Comparison of ENCODE assay signal across 1 cellular context in the genomic region with DNA sequence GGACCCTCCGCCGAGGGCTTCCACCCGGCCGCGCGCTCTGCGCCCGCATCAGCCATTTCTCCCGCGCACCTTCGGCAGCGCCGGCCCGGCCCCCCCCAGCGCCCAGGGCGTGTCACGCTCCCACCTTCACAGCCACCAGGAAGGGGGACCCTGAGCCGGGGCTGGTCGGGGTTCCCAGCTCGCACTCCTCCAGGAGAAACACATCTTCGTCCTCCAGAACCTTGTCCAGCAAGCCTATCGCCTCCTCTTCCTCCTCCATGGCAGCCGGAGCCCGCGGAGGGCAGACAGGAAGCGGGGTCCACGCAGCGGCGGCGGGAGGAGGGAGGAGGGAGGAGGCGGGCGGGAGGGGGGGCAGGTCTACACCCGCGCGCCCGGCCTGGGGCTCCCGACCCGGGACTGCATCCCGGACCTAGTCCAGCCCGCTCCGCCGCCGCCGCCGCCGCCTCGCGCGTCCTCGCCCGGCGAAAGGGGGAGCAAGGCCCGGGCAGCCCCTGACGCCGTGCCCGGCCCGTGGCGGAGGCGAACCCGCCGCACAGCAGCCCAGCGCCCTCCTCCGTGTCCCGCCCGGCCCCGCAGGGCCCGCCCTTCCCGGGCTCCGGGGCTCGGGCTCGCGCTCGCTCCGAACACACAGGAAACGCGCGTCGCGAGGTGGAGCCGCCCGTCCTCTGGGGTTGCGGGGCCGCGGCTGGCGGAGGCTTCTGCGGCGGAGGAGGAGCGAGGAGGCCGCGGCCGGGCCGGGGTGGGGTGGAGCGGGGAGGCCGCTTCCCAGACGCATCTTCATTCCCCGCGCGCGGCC.
TF ChIP-seq lines count a peak whose summit lies in the region.

No MANE protein-coding gene starts in this region.

TF ChIP-seq in HEK293, 187 proteins besides CTCF, POLR2A, EP300 and RAD21 (continued from another document and continues in another):
- TF ChIP-seq ZNF571 (tag by site-specific recombination; IDR thresholded peaks at IDR 0.05) (no peak), ZNF561 (tag by site-specific recombination; IDR thresholded peaks at IDR 0.05; ENCODE audit: borderline replicate concordance) (0 out of 2 replicates have a peak, but pooled peaks have one; percentile 1), BCL11B (tag by site-specific recombination; IDR thresholded peaks at IDR 0.05; ENCODE audit: low read depth) (no peak), INSM2 (tag by site-specific recombination; IDR thresholded peaks at IDR 0.05) (no peak), YY2 (tag by site-specific recombination; IDR thresholded peaks at IDR 0.05) (no peak), GLI4 (tag by site-specific recombination; IDR thresholded peaks at IDR 0.05) (no peak), HOXC10 (CRISPR knock-in tag; IDR thresholded peaks at IDR 0.05) (0 out of 2 replicates have a peak, but pooled peaks have one; percentile 58), ZNF112 (tag by site-specific recombination; IDR thresholded peaks at IDR 0.05) (no peak), ZNF514 (tag by site-specific recombination; IDR thresholded peaks at IDR 0.05) (no peak), ZNF639 (tag by site-specific recombination; IDR thresholded peaks at IDR 0.05) (no peak), MZF1 (tag by site-specific recombination; IDR thresholded peaks at IDR 0.05; ENCODE audit: borderline replicate concordance) (no peak), ZNF239 (tag by site-specific recombination; IDR thresholded peaks at IDR 0.05) (no peak), ZNF148 (tag by site-specific recombination; IDR thresholded peaks at IDR 0.05; ENCODE audit: borderline replicate concordance) (no peak), GLI2 (tag by site-specific recombination; IDR thresholded peaks at IDR 0.05; ENCODE audit: borderline replicate concordance, low read depth) (no peak), ZBTB6 (tag by site-specific recombination; IDR thresholded peaks at IDR 0.05) (no peak), ZNF335 (tag by site-specific recombination; conservative IDR thresholded peaks at IDR 0.05) (peak; percentile 72), ZNF211 (tag by site-specific recombination; IDR thresholded peaks at IDR 0.05; ENCODE audit: low read depth) (no peak), AEBP2 (tag by site-specific recombination; IDR thresholded peaks at IDR 0.05; ENCODE audit: borderline replicate concordance) (no peak), ZNF513 (tag by site-specific recombination; IDR thresholded peaks at IDR 0.05) (peak; percentile 76), ZFHX2 (tag by site-specific recombination; conservative IDR thresholded peaks at IDR 0.05) (no peak), ZNF138 (tag by site-specific recombination; IDR thresholded peaks at IDR 0.05; ENCODE audit: borderline replicate concordance) (no peak), ZNF324 (tag by site-specific recombination; IDR thresholded peaks at IDR 0.05) (no peak), ZBTB17 (tag by site-specific recombination; IDR thresholded peaks at IDR 0.05) (no peak), GLIS2 (tag by site-specific recombination; IDR thresholded peaks at IDR 0.05) (peak; percentile 76; the same call in 1 of the 2 replicates), EGR2 (tag by site-specific recombination; IDR thresholded peaks at IDR 0.05; ENCODE audit: low read depth) (no peak), MYNN (tag by site-specific recombination; IDR thresholded peaks at IDR 0.05; ENCODE audit: borderline replicate concordance) (no peak), BCL6B (tag by site-specific recombination; IDR thresholded peaks at IDR 0.05) (no peak), ZNF473 (tag by site-specific recombination; IDR thresholded peaks at IDR 0.05) (no peak), ZNF701 (tag by site-specific recombination; IDR thresholded peaks at IDR 0.05) (no peak), ZNF585B (tag by site-specific recombination; IDR thresholded peaks at IDR 0.05) (no peak), ZNF391 (tag by site-specific recombination; IDR thresholded peaks at IDR 0.05; ENCODE audit: borderline replicate concordance, low read depth) (no peak), ZBTB21 (tag by site-specific recombination; IDR thresholded peaks at IDR 0.05) (no peak), ZNF623 (tag by site-specific recombination; IDR thresholded peaks at IDR 0.05) (no peak), ZNF362 (tag by site-specific recombination; IDR thresholded peaks at IDR 0.05) (no peak), ZNF501 (tag by site-specific recombination; IDR thresholded peaks at IDR 0.05) (no peak), SP2 (tag by site-specific recombination; IDR thresholded peaks at IDR 0.05) (peak; percentile 45), ZNF837 (tag by site-specific recombination; IDR thresholded peaks at IDR 0.05) (no peak), ZNF558 (tag by site-specific recombination; IDR thresholded peaks at IDR 0.05) (no peak), ZNF155 (tag by site-specific recombination; IDR thresholded peaks at IDR 0.05) (no peak), ZNF23 (tag by site-specific recombination; IDR thresholded peaks at IDR 0.05; ENCODE audit: borderline replicate concordance) (no peak)
- TF ChIP-seq, protein P1, sequence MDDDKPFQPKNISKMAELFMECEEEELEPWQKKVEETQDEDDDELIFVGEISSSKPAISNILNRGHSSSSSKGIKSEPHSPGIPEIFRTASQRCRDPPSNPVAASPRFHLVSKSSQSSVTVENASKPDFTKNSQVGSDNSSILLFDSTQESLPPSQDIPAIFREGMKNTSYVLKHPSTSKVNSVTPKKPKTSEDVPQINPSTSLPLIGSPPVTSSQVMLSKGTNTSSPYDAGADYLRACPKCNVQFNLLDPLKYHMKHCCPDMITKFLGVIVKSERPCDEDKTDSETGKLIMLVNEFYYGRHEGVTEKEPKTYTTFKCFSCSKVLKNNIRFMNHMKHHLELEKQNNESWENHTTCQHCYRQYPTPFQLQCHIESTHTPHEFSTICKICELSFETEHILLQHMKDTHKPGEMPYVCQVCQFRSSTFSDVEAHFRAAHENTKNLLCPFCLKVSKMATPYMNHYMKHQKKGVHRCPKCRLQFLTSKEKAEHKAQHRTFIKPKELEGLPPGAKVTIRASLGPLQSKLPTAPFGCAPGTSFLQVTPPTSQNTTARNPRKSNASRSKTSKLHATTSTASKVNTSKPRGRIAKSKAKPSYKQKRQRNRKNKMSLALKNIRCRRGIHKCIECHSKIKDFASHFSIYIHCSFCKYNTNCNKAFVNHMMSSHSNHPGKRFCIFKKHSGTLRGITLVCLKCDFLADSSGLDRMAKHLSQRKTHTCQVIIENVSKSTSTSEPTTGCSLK (tag by site-specific recombination; IDR thresholded peaks at IDR 0.05) = no peak
- TF ChIP-seq, protein P2, sequence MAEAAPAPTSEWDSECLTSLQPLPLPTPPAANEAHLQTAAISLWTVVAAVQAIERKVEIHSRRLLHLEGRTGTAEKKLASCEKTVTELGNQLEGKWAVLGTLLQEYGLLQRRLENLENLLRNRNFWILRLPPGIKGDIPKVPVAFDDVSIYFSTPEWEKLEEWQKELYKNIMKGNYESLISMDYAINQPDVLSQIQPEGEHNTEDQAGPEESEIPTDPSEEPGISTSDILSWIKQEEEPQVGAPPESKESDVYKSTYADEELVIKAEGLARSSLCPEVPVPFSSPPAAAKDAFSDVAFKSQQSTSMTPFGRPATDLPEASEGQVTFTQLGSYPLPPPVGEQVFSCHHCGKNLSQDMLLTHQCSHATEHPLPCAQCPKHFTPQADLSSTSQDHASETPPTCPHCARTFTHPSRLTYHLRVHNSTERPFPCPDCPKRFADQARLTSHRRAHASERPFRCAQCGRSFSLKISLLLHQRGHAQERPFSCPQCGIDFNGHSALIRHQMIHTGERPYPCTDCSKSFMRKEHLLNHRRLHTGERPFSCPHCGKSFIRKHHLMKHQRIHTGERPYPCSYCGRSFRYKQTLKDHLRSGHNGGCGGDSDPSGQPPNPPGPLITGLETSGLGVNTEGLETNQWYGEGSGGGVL (tag by site-specific recombination; IDR thresholded peaks at IDR 0.05) = peak; percentile 74
